ENCODE assay signal across 31 cellular contexts in the genomic region with DNA sequence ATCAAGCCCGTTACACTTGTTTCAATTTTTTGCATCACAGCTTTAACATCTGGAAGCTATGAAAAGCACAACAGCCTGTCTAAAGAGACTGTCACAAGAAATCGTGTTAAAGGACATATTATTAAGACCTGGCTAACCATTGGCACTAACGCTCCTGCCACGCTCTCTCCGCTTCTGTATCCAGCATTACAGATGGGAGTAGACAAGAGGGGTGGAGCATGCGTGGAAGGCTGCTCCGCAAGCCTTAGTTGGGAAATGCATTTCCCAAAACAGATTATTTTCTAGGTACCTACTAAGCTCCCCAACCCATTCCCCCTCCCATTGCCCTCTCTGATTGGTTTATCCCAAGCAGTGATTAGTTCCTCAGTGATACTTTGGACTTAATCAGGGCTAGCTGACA.
"Had no signal": no experiment of that assay in that cellular context is flagged by ENCODE, and none has a peak within 500 bp of the region (broad histone marks: within the 10 kb centered on the region; RNA-seq: fewer than 3 reads in every experiment).

No MANE protein-coding gene starts in this region.

- H3K4me3 Mint-ChIP-seq: activated CD4-positive, alpha-beta memory T cell treated with anti-CD3 and anti-CD28 coated beads for 36 hours; activated CD4-positive, alpha-beta T cell treated with anti-CD3 and anti-CD28 coated beads for 36 hours; activated CD4-positive, alpha-beta T cell treated with anti-CD3 and anti-CD28 coated beads, Interleukin-2, amount 10 ng/mL, durations not matched to agents 24 days and 14 days; activated CD8-positive, alpha-beta memory T cell treated with anti-CD3 and anti-CD28 coated beads, Interleukin-2, amount 10 ng/mL, durations not matched to agents 7 days and 5 days; activated CD8-positive, alpha-beta T cell treated with anti-CD3 and anti-CD28 coated beads, Interleukin-2, amount 10 ng/mL, durations not matched to agents 7 days and 5 days; activated naive CD4-positive, alpha-beta T cell treated with anti-CD3 and anti-CD28 coated beads for 36 hours; activated naive CD4-positive, alpha-beta T cell treated with anti-CD3 and anti-CD28 coated beads, Interleukin-2, amount 50 U/mL, for 24 hours; activated naive CD8-positive, alpha-beta T cell treated with anti-CD3 and anti-CD28 coated beads for 36 hours; activated naive CD8-positive, alpha-beta T cell treated with anti-CD3 and anti-CD28 coated beads, Interleukin-2, amount 50 U/mL, for 24 hours; activated T-helper 1 cell treated with anti-CD3 and anti-CD28 coated beads, Interleukin-12 subunit alpha, Interleukin-12 subunit beta, Interleukin-2, Interleukin-4 antibody, amounts not matched to agents 30 ng/mL and 10 ng/mL and 1 ng/mL, durations not matched to agents 14 hours and 24 hours and 36 hours; central memory CD8-positive, alpha-beta T cell; dendritic cell treated with granulocyte-macrophage colony-stimulating factor and Interleukin-4, amounts not matched to agents 40 ng/mL and 50 ng/mL, for 4 days; endodermal cell had no signal

- DNase-seq: activated CD4-positive, alpha-beta memory T cell treated with anti-CD3 and anti-CD28 coated beads for 36 hours; activated CD4-positive, alpha-beta T cell treated with anti-CD3 and anti-CD28 coated beads for 36 hours; activated CD4-positive, alpha-beta T cell treated with anti-CD3 and anti-CD28 coated beads, Interleukin-2, amount 10 ng/mL, durations not matched to agents 24 days and 14 days; activated CD4-positive, CD25-positive, alpha-beta regulatory T cell; activated CD4-positive, CD25-positive, alpha-beta regulatory T cell treated with anti-CD3 and anti-CD28 coated beads, Interleukin-2, amount 50 U/mL, for 72 hours; activated CD8-positive, alpha-beta memory T cell treated with anti-CD3 and anti-CD28 coated beads, Interleukin-2, amount 10 ng/mL, durations not matched to agents 7 days and 5 days; activated CD8-positive, alpha-beta memory T cell treated with anti-CD3 and anti-CD28 coated beads, Interleukin-2, amount 50 U/mL, for 4 hours; activated CD8-positive, alpha-beta T cell treated with anti-CD3 and anti-CD28 coated beads, Interleukin-2, amount 10 ng/mL, durations not matched to agents 7 days and 5 days; activated effector memory CD4-positive, alpha-beta T cell treated with anti-CD3 and anti-CD28 coated beads, Interleukin-2, amount 50 U/mL, for 16 hours; activated naive CD4-positive, alpha-beta T cell treated with anti-CD3 and anti-CD28 coated beads for 36 hours; activated naive CD8-positive, alpha-beta T cell treated with anti-CD3 and anti-CD28 coated beads for 36 hours; activated naive CD8-positive, alpha-beta T cell treated with anti-CD3 and anti-CD28 coated beads, Interleukin-2, amount 50 U/mL, for 24 hours; activated T-cell treated with anti-CD3 and anti-CD28 coated beads, Interleukin-2, amount 50 U/mL, for 1 hour; activated T-cell treated with anti-CD3 and anti-CD28 coated beads, Interleukin-2, amount 50 U/mL, for 48 hours; brain microvascular endothelial cell; dorsolateral prefrontal cortex; effector memory CD4-positive, alpha-beta T cell; endodermal cell; foreskin fibroblast; glutamatergic neuron; heart left ventricle; T-helper 1 cell; T-helper 2 cell had no signal

- H3K4me3 ChIP-seq: ascending aorta, coronary artery, heart left ventricle had no signal

- H3K9me3 Mint-ChIP-seq: activated naive CD4-positive, alpha-beta T cell treated with anti-CD3 and anti-CD28 coated beads for 36 hours; activated T-helper 1 cell treated with anti-CD3 and anti-CD28 coated beads, Interleukin-12 subunit alpha, Interleukin-12 subunit beta, Interleukin-2, Interleukin-4 antibody, amounts not matched to agents 30 ng/mL and 10 ng/mL and 1 ng/mL, durations not matched to agents 14 hours and 24 hours and 36 hours; activated T-helper 2 cell treated with anti-CD3 and anti-CD28 coated beads, Interferon-gamma antibody, Interleukin-2, Interleukin-4, amounts not matched to agents 10 μg/mL and 5 μg/mL and 100 μg/mL, durations not matched to agents 14 hours and 24 hours and 36 hours had no signal

- H3K4me1 Mint-ChIP-seq: activated CD4-positive, alpha-beta T cell treated with anti-CD3 and anti-CD28 coated beads for 36 hours; activated CD4-positive, alpha-beta T cell treated with anti-CD3 and anti-CD28 coated beads, Interleukin-2, amount 10 ng/mL, durations not matched to agents 24 days and 14 days; activated CD8-positive, alpha-beta memory T cell treated with anti-CD3 and anti-CD28 coated beads, Interleukin-2, amount 10 ng/mL, durations not matched to agents 7 days and 5 days; activated naive CD4-positive, alpha-beta T cell treated with anti-CD3 and anti-CD28 coated beads, Interleukin-2, amount 50 U/mL, for 24 hours; activated naive CD8-positive, alpha-beta T cell treated with anti-CD3 and anti-CD28 coated beads for 36 hours; activated naive CD8-positive, alpha-beta T cell treated with anti-CD3 and anti-CD28 coated beads, Interleukin-2, amount 50 U/mL, for 24 hours; central memory CD8-positive, alpha-beta T cell had no signal

- H3K36me3 Mint-ChIP-seq: activated CD4-positive, alpha-beta memory T cell treated with anti-CD3 and anti-CD28 coated beads for 36 hours; activated CD8-positive, alpha-beta memory T cell treated with anti-CD3 and anti-CD28 coated beads, Interleukin-2, amount 10 ng/mL, durations not matched to agents 7 days and 5 days; activated naive CD4-positive, alpha-beta T cell treated with anti-CD3 and anti-CD28 coated beads, Interleukin-2, amount 50 U/mL, for 24 hours; activated naive CD8-positive, alpha-beta T cell treated with anti-CD3 and anti-CD28 coated beads for 36 hours had no signal

- H3K27me3 Mint-ChIP-seq: activated CD4-positive, alpha-beta memory T cell treated with anti-CD3 and anti-CD28 coated beads for 36 hours; activated CD4-positive, alpha-beta T cell treated with anti-CD3 and anti-CD28 coated beads, Interleukin-2, amount 10 ng/mL, durations not matched to agents 24 days and 14 days; activated CD8-positive, alpha-beta memory T cell treated with anti-CD3 and anti-CD28 coated beads, Interleukin-2, amount 10 ng/mL, durations not matched to agents 7 days and 5 days; activated naive CD4-positive, alpha-beta T cell treated with anti-CD3 and anti-CD28 coated beads, Interleukin-2, amount 50 U/mL, for 24 hours; activated naive CD8-positive, alpha-beta T cell treated with anti-CD3 and anti-CD28 coated beads for 36 hours; central memory CD8-positive, alpha-beta T cell; dendritic cell treated with granulocyte-macrophage colony-stimulating factor and Interleukin-4, amounts not matched to agents 40 ng/mL and 50 ng/mL, for 4 days had no signal

- H3K9me3 ChIP-seq: ascending aorta had no signal

- H3K27ac Mint-ChIP-seq: activated CD4-positive, alpha-beta memory T cell treated with anti-CD3 and anti-CD28 coated beads for 36 hours; activated CD4-positive, alpha-beta T cell treated with anti-CD3 and anti-CD28 coated beads for 36 hours; activated CD4-positive, alpha-beta T cell treated with anti-CD3 and anti-CD28 coated beads, Interleukin-2, amount 10 ng/mL, durations not matched to agents 24 days and 14 days; activated CD8-positive, alpha-beta memory T cell treated with anti-CD3 and anti-CD28 coated beads, Interleukin-2, amount 10 ng/mL, durations not matched to agents 7 days and 5 days; activated CD8-positive, alpha-beta T cell treated with anti-CD3 and anti-CD28 coated beads, Interleukin-2, amount 10 ng/mL, durations not matched to agents 7 days and 5 days; activated naive CD4-positive, alpha-beta T cell treated with anti-CD3 and anti-CD28 coated beads for 36 hours; activated naive CD4-positive, alpha-beta T cell treated with anti-CD3 and anti-CD28 coated beads, Interleukin-2, amount 50 U/mL, for 24 hours; activated naive CD8-positive, alpha-beta T cell treated with anti-CD3 and anti-CD28 coated beads for 36 hours; activated naive CD8-positive, alpha-beta T cell treated with anti-CD3 and anti-CD28 coated beads, Interleukin-2, amount 50 U/mL, for 24 hours; activated T-helper 1 cell treated with anti-CD3 and anti-CD28 coated beads, Interleukin-12 subunit alpha, Interleukin-12 subunit beta, Interleukin-2, Interleukin-4 antibody, amounts not matched to agents 30 ng/mL and 10 ng/mL and 1 ng/mL, durations not matched to agents 14 hours and 24 hours and 36 hours; activated T-helper 2 cell treated with anti-CD3 and anti-CD28 coated beads, Interferon-gamma antibody, Interleukin-2, Interleukin-4, amounts not matched to agents 10 μg/mL and 5 μg/mL and 100 μg/mL, durations not matched to agents 14 hours and 24 hours and 36 hours; dendritic cell treated with granulocyte-macrophage colony-stimulating factor and Interleukin-4, amounts not matched to agents 40 ng/mL and 50 ng/mL, for 4 days; endodermal cell had no signal

- H3K27me3 ChIP-seq: ascending aorta, brain microvascular endothelial cell, dorsolateral prefrontal cortex, heart left ventricle had no signal

- H3K4me1 ChIP-seq: ascending aorta, heart left ventricle had no signal

- H3K27ac ChIP-seq: ascending aorta, brain microvascular endothelial cell, coronary artery, dorsolateral prefrontal cortex, heart left ventricle had no signal

- H3K36me3 ChIP-seq: ascending aorta, brain microvascular endothelial cell, heart left ventricle had no signal

- ATAC-seq: activated CD4-positive, alpha-beta T cell treated with anti-CD3 and anti-CD28 coated beads for 36 hours; activated CD8-positive, alpha-beta memory T cell treated with anti-CD3 and anti-CD28 coated beads, Interleukin-2, amount 10 ng/mL, durations not matched to agents 7 days and 5 days; activated CD8-positive, alpha-beta T cell treated with anti-CD3 and anti-CD28 coated beads, Interleukin-2, amount 10 ng/mL, durations not matched to agents 7 days and 5 days; activated naive CD8-positive, alpha-beta T cell treated with anti-CD3 and anti-CD28 coated beads, Interleukin-2, amount 50 U/mL, for 24 hours; esophagus mucosa; heart left ventricle had no signal
